2 cellular contexts compared by ENCODE assay signal in genomic region chr2:113431773-113432172, GRCh38.
TF ChIP-seq lines count a peak whose summit lies in the region.

No MANE protein-coding gene starts in this region.

TF ChIP-seq in GM12891, 5 proteins besides CTCF, POLR2A, EP300 and RAD21:
- peak; percentile 70 for TF ChIP-seq SPI1 (IDR thresholded peaks at IDR 0.05; ENCODE audit: low read depth, low read length)

TF ChIP-seq in GM12878, 131 proteins besides CTCF, POLR2A, EP300 and RAD21:
- TF ChIP-seq MEF2B (IDR thresholded peaks at IDR 0.05; ENCODE audit: partially characterized antibody, poor library complexity, severe bottlenecking) (peak; percentile 60), SPI1 (IDR thresholded peaks at IDR 0.05; ENCODE audit: borderline replicate concordance, insufficient read depth, low read depth, low read length) (peak; percentile 59; the same call in 1 of the 2 replicates), MEF2A (IDR thresholded peaks at IDR 0.05; ENCODE audit: insufficient read depth, low read depth, low read length) (0 out of 2 replicates have a peak, but pooled peaks have one; percentile 29)
TF ChIP-seq in GM12878: peak in this region for 3; not testable (repeated sequence) for 128.
